Comparison of ENCODE assay signal across 25 cellular contexts in genomic region chr9:17682684-17683083, GRCh38.
"Had no signal": no experiment of that assay in that cellular context is flagged by ENCODE, and none has a peak within 500 bp of the region (broad histone marks: within the 10 kb centered on the region; RNA-seq: fewer than 3 reads in every experiment).

No MANE protein-coding gene starts in this region.

- H3K27ac ChIP-seq: colonic mucosa, coronary artery, epithelial cell of prostate, esophagus muscularis mucosa, esophagus squamous epithelium, foreskin keratinocyte, gastrocnemius medialis, gastroesophageal sphincter, heart left ventricle, heart right ventricle, hepatocyte had no signal

- H3K9me3 ChIP-seq: colonic mucosa, esophagus muscularis mucosa, esophagus squamous epithelium, gastrocnemius medialis, gastroesophageal sphincter had no signal

- H2AFZ ChIP-seq: hepatocyte had no signal

- ATAC-seq: effector memory CD8-positive, alpha-beta T cell; esophagus mucosa; foreskin keratinocyte; gastrocnemius medialis; gastroesophageal sphincter; heart left ventricle; heart right ventricle had no signal

- H3K4me3 ChIP-seq: colonic mucosa, coronary artery, dorsolateral prefrontal cortex, esophagus muscularis mucosa, esophagus squamous epithelium, gastrocnemius medialis, gastroesophageal sphincter, heart left ventricle, heart right ventricle, hepatocyte had no signal

- DNase-seq: colonic mucosa; cortex of kidney; dermis blood vessel endothelial cell; dorsolateral prefrontal cortex; effector CD4-positive, alpha-beta T cell; effector CD8-positive, alpha-beta T cell; effector memory CD4-positive, alpha-beta T cell; effector memory CD8-positive, alpha-beta T cell; endodermal cell; erythroblast; esophagus squamous epithelium; foreskin fibroblast; foreskin keratinocyte; foreskin melanocyte; gastrocnemius medialis; glutamatergic neuron; head of caudate nucleus; heart left ventricle; heart right ventricle had no signal

- H3K4me2 ChIP-seq: hepatocyte had no signal

- H3K27me3 ChIP-seq: colonic mucosa, dorsolateral prefrontal cortex, esophagus muscularis mucosa, esophagus squamous epithelium, foreskin keratinocyte, gastrocnemius medialis, gastroesophageal sphincter, heart left ventricle, heart right ventricle, hepatocyte had no signal

- H3K36me3 ChIP-seq: colonic mucosa, esophagus muscularis mucosa, esophagus squamous epithelium, gastrocnemius medialis, gastroesophageal sphincter, heart left ventricle, heart right ventricle had no signal

- H3K79me2 ChIP-seq: hepatocyte had no signal

- H3K4me1 ChIP-seq: colonic mucosa, esophagus muscularis mucosa, esophagus squamous epithelium, foreskin keratinocyte, gastrocnemius medialis, gastroesophageal sphincter, heart left ventricle, heart right ventricle had no signal
